Comparison of ENCODE assay signal across 35 cellular contexts in genomic region chr2:137771064-137771463, GRCh38.
DNase-seq lines count a peak whose midpoint lies in the region; ATAC-seq and TF ChIP-seq lines count a peak whose summit lies in the region.
"Had no signal": no experiment of that assay in that cellular context is flagged by ENCODE, and none has a peak within 500 bp of the region (broad histone marks: within the 10 kb centered on the region; RNA-seq: fewer than 3 reads in every experiment).

No MANE protein-coding gene starts in this region.

- TF ChIP-seq POLR2A in breast epithelium (IDR thresholded peaks at IDR 0.05): no peak

- H3K27ac ChIP-seq in breast epithelium: no peak overlapping the region
- H3K27ac ChIP-seq: 22Rv1, body of pancreas, esophagus squamous epithelium, foreskin keratinocyte, heart left ventricle, left ventricle myocardium inferior, parathyroid adenoma, RWPE1, SK-N-MC, skin epidermis, upper lobe of left lung had no signal

- DNase-seq in SIG-M5 treated with dmso at 0.1 percent for 504 hours (lab: John Stamatoyannopoulos, UW; ENCODE audit: unreplicated experiment): peak; percentile 70
- no peak for DNase-seq in SIG-M5 (lab: John Stamatoyannopoulos, UW)
- peak; percentile 78 for DNase-seq in NOMO-1 treated with DMSO at 0.1 percent for 48 hours (lab: John Stamatoyannopoulos, UW; ENCODE audit: unreplicated experiment)
- DNase-seq in hypothalamus (lab: John Stamatoyannopoulos, UW): no peak
- DNase-seq in NCI-H748 (lab: John Stamatoyannopoulos, UW; ENCODE audit: unreplicated experiment): no peak
- no peak for DNase-seq in breast epithelium (ENCODE audit: low spot score in 2 of 2)
- no peak for DNase-seq in GF-D8 (lab: John Stamatoyannopoulos, UW)
- DNase-seq: activated CD4-positive, alpha-beta T cell treated with anti-CD3 and anti-CD28 coated beads, Interleukin-2, amount 50 U/mL, for 4 hours; activated CD8-positive, alpha-beta memory T cell treated with anti-CD3 and anti-CD28 coated beads, Interleukin-2, amount 10 ng/mL, durations not matched to agents 7 days and 5 days; activated T-cell treated with anti-CD3 and anti-CD28 coated beads, Interleukin-2, amount 50 U/mL, for 4 hours; body of pancreas; C1 segment of cervical spinal cord; DMS153; esophagus squamous epithelium; foreskin keratinocyte; heart left ventricle; left ventricle myocardium inferior; mesendoderm; MM.1S; NCI-H1436 treated with DMSO at 0.1 percent for 48 hours; NCI-H2081 treated with DMSO at 0.1 percent for 48 hours; NCI-H2227 treated with DMSO at 0.1 percent for 48 hours; NCI-H69; stimulated activated naive CD4-positive, alpha-beta T cell; T-helper 1 cell; upper lobe of left lung had no signal

- H3K4me3 ChIP-seq in breast epithelium: no peak overlapping the region
- H3K4me3 ChIP-seq: body of pancreas, esophagus squamous epithelium, heart left ventricle, left ventricle myocardium inferior, SK-N-MC, skin epidermis, upper lobe of left lung had no signal

- no peaks in the 10 kb centered on the region for H3K4me1 ChIP-seq in breast epithelium
- H3K4me1 ChIP-seq: body of pancreas, esophagus squamous epithelium, foreskin keratinocyte, heart left ventricle, left ventricle myocardium inferior, parathyroid adenoma, upper lobe of left lung had no signal

- TF ChIP-seq CTCF in breast epithelium (IDR thresholded peaks at IDR 0.05): no peak

- peaks cover 0 to 7% of the 10 kb centered on the region in 2 donors for H3K9me3 ChIP-seq in breast epithelium
- H3K9me3 ChIP-seq: body of pancreas, esophagus squamous epithelium, upper lobe of left lung had no signal

- H3K27me3 ChIP-seq in breast epithelium: no peaks in the 10 kb centered on the region
- H3K27me3 ChIP-seq: body of pancreas, esophagus squamous epithelium, foreskin keratinocyte, heart left ventricle, upper lobe of left lung had no signal

- ATAC-seq in HG03432 (IDR thresholded peaks at IDR 0.05; ENCODE audit: unreplicated experiment): peak; percentile 79
- ATAC-seq: activated CD4-positive, CD25-positive, alpha-beta regulatory T cell treated with anti-CD3 and anti-CD28 coated beads, Interleukin-2, amount 50 U/mL, for 24 hours; activated CD8-positive, alpha-beta memory T cell treated with anti-CD3 and anti-CD28 coated beads, Interleukin-2, amount 10 ng/mL, durations not matched to agents 7 days and 5 days; activated T-cell treated with anti-CD3 and anti-CD28 coated beads, Interleukin-2, amount 50 U/mL, for 4 hours; body of pancreas; foreskin keratinocyte; HCT116; heart left ventricle; HepG2 had no signal

- H3K36me3 ChIP-seq in breast epithelium: no peaks in the 10 kb centered on the region
- H3K36me3 ChIP-seq: esophagus squamous epithelium, heart left ventricle, left ventricle myocardium inferior, upper lobe of left lung had no signal

- intact Hi-C loops in breast epithelium (cut with DNase I; ENCODE audit: low total_unique reads): no loop called here

Comparison
In these comparisons a context has a peak if more than half of its experiments do, and no peak if none do; other contexts are left out.
1. DNase-seq: peak in SIG-M5 treated with dmso at 0.1 percent for 504 hours (single experiment) and NOMO-1 treated with DMSO at 0.1 percent for 48 hours (single experiment); none in SIG-M5 (single experiment), hypothalamus (0 of 51), NCI-H748 (single experiment), breast epithelium (0 of 2) and GF-D8 (single experiment).